In genomic region chr16:11511801-11512200, GRCh38 we compare ENCODE assay signal across 9 cellular contexts.
"Had no signal": no experiment of that assay in that cellular context is flagged by ENCODE, and none has a peak within 500 bp of the region (broad histone marks: within the 10 kb centered on the region; RNA-seq: fewer than 3 reads in every experiment).

No MANE protein-coding gene starts in this region.

- H3K27ac Mint-ChIP-seq: GM23338, HFFc6, IgD-negative memory B cell had no signal

- DNase-seq: H9, HCEC 1CT, HFFc6, KG1 had no signal

- H3K9me3 Mint-ChIP-seq: GM23338, H9, HFFc6, IgD-negative memory B cell had no signal

- H3K4me3 Mint-ChIP-seq: GM23338, H9, HFFc6 had no signal

- H3K4me3 ChIP-seq: GM23338 had no signal

- ATAC-seq: GM23338 had no signal

- H3K36me3 Mint-ChIP-seq: IgD-negative memory B cell had no signal

- FAIRE-seq: H1, H54, HTR-8/SVneo had no signal

- H3K4me2 ChIP-seq: GM23338 had no signal

- H3K27me3 Mint-ChIP-seq: IgD-negative memory B cell had no signal

- H2AFZ ChIP-seq: GM23338 had no signal

- H3K4me1 Mint-ChIP-seq: GM23338 had no signal
